ENCODE assay signal across 1 cellular context in genomic region chr9:76431601-76432000, GRCh38.
A peak's percentile ranks its signal among the peaks of the same experiment; 100 is the strongest.
TF ChIP-seq lines count a peak whose summit lies in the region.

No MANE protein-coding gene starts in this region.

TF ChIP-seq in H1, 55 proteins besides CTCF, POLR2A, EP300 and RAD21:
- TF ChIP-seq YY1 (IDR thresholded peaks at IDR 0.05; ENCODE audit: low read depth, low read length) (0 out of 2 replicates have a peak, but pooled peaks have one; percentile 8), MAX (IDR thresholded peaks at IDR 0.05) (peak; percentile 74; the same call in 1 of the 2 replicates), BCL11A (IDR thresholded peaks at IDR 0.05; ENCODE audit: low read depth in 2 of 2, low read length in 2 of 2) (no peak), TEAD4 (IDR thresholded peaks at IDR 0.05; ENCODE audit: low read depth, low read length) (peak; percentile 91), POU5F1 (IDR thresholded peaks at IDR 0.05; ENCODE audit: low read depth, low read length) (0 out of 2 replicates have a peak, but pooled peaks have one; percentile 9), CBX8 (IDR thresholded peaks at IDR 0.05; ENCODE audit: borderline replicate concordance, low read depth, low read length) (no peak)
- TF ChIP-seq, protein P1, sequence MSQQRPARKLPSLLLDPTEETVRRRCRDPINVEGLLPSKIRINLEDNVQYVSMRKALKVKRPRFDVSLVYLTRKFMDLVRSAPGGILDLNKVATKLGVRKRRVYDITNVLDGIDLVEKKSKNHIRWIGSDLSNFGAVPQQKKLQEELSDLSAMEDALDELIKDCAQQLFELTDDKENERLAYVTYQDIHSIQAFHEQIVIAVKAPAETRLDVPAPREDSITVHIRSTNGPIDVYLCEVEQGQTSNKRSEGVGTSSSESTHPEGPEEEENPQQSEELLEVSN (IDR thresholded peaks at IDR 0.05): peak; percentile 77
